ENCODE assay signal across 10 cellular contexts in genomic region chr3:182717216-182717615, GRCh38.
DNase-seq lines count a peak whose midpoint lies in the region; ATAC-seq and TF ChIP-seq lines count a peak whose summit lies in the region.
"Had no signal": no experiment of that assay in that cellular context is flagged by ENCODE, and none has a peak within 500 bp of the region (broad histone marks: within the 10 kb centered on the region; RNA-seq: fewer than 3 reads in every experiment).

No MANE protein-coding gene starts in this region.

- POLR2A ChIA-PET in naive thymus-derived CD8-positive, alpha-beta T cell (lab: Charles Lee) = no interaction called here

- H3K27me3 ChIP-seq in neural progenitor cell = no peaks in the 10 kb centered on the region
- H3K27me3 ChIP-seq: gastroesophageal sphincter had no signal

- H3K9me3 Mint-ChIP-seq in neural progenitor cell (no peaks in the 10 kb centered on the region), osteocyte (ENCODE audit: unreplicated experiment) (no peaks in the 10 kb centered on the region)
- no peaks in the 10 kb centered on the region for H3K9me3 Mint-ChIP-seq in naive thymus-derived CD8-positive, alpha-beta T cell
- H3K9me3 Mint-ChIP-seq: brain had no signal

- peaks cover 7% of the 10 kb centered on the region for H3K27me3 Mint-ChIP-seq in neural progenitor cell (ENCODE audit: insufficient read depth, low read depth)
- H3K27me3 Mint-ChIP-seq in naive thymus-derived CD8-positive, alpha-beta T cell = no peaks in the 10 kb centered on the region
- peaks cover 8% of the 10 kb centered on the region for H3K27me3 Mint-ChIP-seq in osteocyte (ENCODE audit: unreplicated experiment)
- H3K27me3 Mint-ChIP-seq: brain had no signal

- ATAC-seq in GM19035 (IDR thresholded peaks at IDR 0.05; ENCODE audit: unreplicated experiment) (peak; percentile 83), HG02571 (IDR thresholded peaks at IDR 0.05; ENCODE audit: unreplicated experiment) (peak; percentile 89), HG03469 (IDR thresholded peaks at IDR 0.05; ENCODE audit: unreplicated experiment) (peak; percentile 73), omental fat pad (ENCODE audit: low FRiP score) (no peak)
- no peak for ATAC-seq in naive thymus-derived CD8-positive, alpha-beta T cell
- ATAC-seq: gastroesophageal sphincter had no signal

- H2AFZ ChIP-seq in neural progenitor cell (replicated peaks) = peak overlapping the region; percentile 53

- H3K27ac ChIP-seq in neural progenitor cell = no peak overlapping the region
- H3K27ac ChIP-seq: gastroesophageal sphincter had no signal

- H3K79me2 ChIP-seq in neural progenitor cell (ENCODE audit: low read depth) = no peaks in the 10 kb centered on the region

- H3K36me3 Mint-ChIP-seq in neural progenitor cell (no peaks in the 10 kb centered on the region), osteocyte (ENCODE audit: unreplicated experiment) (no peaks in the 10 kb centered on the region)
- no peaks in the 10 kb centered on the region for H3K36me3 Mint-ChIP-seq in naive thymus-derived CD8-positive, alpha-beta T cell
- H3K36me3 Mint-ChIP-seq: brain had no signal

- H3K9ac ChIP-seq in neural progenitor cell = no peak overlapping the region

- H3K4me3 Mint-ChIP-seq in neural progenitor cell (no peak overlapping the region), osteocyte (ENCODE audit: unreplicated experiment) (no peak overlapping the region)
- no peak overlapping the region for H3K4me3 Mint-ChIP-seq in naive thymus-derived CD8-positive, alpha-beta T cell
- H3K4me3 Mint-ChIP-seq: brain had no signal

- peaks cover 6% of the 10 kb centered on the region for H3F3A ChIP-seq in neural progenitor cell (ENCODE audit: low read depth)

- no peak overlapping the region for H3K4me2 ChIP-seq in neural progenitor cell

- no peaks in the 10 kb centered on the region for H4K20me1 ChIP-seq in neural progenitor cell (ENCODE audit: low read depth)

- no peak overlapping the region for H3K27ac Mint-ChIP-seq in neural progenitor cell
- no peak overlapping the region for H3K27ac Mint-ChIP-seq in naive thymus-derived CD8-positive, alpha-beta T cell
- no peak overlapping the region for H3K27ac Mint-ChIP-seq in osteocyte (ENCODE audit: unreplicated experiment)

- H3K36me3 ChIP-seq in neural progenitor cell = no peaks in the 10 kb centered on the region
- H3K36me3 ChIP-seq: gastroesophageal sphincter had no signal

- peaks cover 18% of the 10 kb centered on the region for H3K4me1 ChIP-seq in neural progenitor cell
- H3K4me1 ChIP-seq: gastroesophageal sphincter had no signal

- DNase-seq in neural progenitor cell (ENCODE audit: low spot score) (no peak), omental fat pad (ENCODE audit: low spot score) (no peak), osteocyte (ENCODE audit: extremely low spot score, unreplicated experiment) (no peak)
- no peak for DNase-seq in stimulated activated CD4-positive, alpha-beta T cell treated with anti-CD3 and anti-CD28 coated beads, Interleukin-12 subunit alpha, Interleukin-12 subunit beta, amount 100 ng/mL, for 4 hours
- no peak for DNase-seq in naive thymus-derived CD8-positive, alpha-beta T cell

- H3K9me3 ChIP-seq in neural progenitor cell (ENCODE audit: low read depth) = no peaks in the 10 kb centered on the region
- H3K9me3 ChIP-seq: gastroesophageal sphincter had no signal

- H3K4me1 Mint-ChIP-seq in neural progenitor cell (peaks cover 10% of the 10 kb centered on the region), osteocyte (ENCODE audit: unreplicated experiment) (peaks cover 2% of the 10 kb centered on the region)
- H3K4me1 Mint-ChIP-seq in naive thymus-derived CD8-positive, alpha-beta T cell = peaks cover 3 to 8% (median 7%) of the 10 kb centered on the region in 4 donors

- no peak for TF ChIP-seq CTCF in neural progenitor cell (IDR thresholded peaks at IDR 0.05)
- no peak for TF ChIP-seq CTCF in omental fat pad (IDR thresholded peaks at IDR 0.05)
- no peak for TF ChIP-seq CTCF in osteocyte (IDR thresholded peaks at IDR 0.05)

- H3K4me3 ChIP-seq in neural progenitor cell = no peak overlapping the region
- H3K4me3 ChIP-seq: gastroesophageal sphincter had no signal

Comparison
In these comparisons a context has a peak if more than half of its experiments do, and no peak if none do; other contexts are left out.
1. ATAC-seq: peak in GM19035 (single experiment), HG02571 (single experiment) and HG03469 (single experiment); none in omental fat pad (single experiment) and naive thymus-derived CD8-positive, alpha-beta T cell (0 of 2).